ENCODE assay signal across 15 cellular contexts in the genomic region with DNA sequence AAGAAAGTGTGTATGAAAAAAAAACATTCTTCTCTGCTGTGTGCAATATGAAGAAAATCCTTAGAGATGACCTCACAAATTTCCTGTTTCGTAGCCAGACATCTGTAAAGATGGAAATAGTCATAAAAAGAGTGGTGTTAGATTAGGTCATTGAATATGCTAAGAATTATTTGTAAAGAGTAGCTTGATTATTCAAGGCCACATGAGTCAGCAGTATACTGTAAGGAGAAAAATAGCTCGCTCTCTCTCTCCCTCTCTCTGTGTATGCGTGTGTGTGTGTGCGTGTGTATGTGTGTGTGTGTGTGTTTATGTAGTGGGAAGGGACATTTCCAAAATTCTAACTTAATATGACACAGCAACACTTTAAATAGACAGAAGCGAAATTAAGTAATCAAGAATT.
DNase-seq lines count a peak whose midpoint lies in the region; ATAC-seq and TF ChIP-seq lines count a peak whose summit lies in the region.
"Had no signal": no experiment of that assay in that cellular context is flagged by ENCODE, and none has a peak within 500 bp of the region (broad histone marks: within the 10 kb centered on the region; RNA-seq: fewer than 3 reads in every experiment).

No MANE protein-coding gene starts in this region.

- no peaks in the 10 kb centered on the region for H3K36me3 Mint-ChIP-seq in glutamatergic neuron (ENCODE audit: unreplicated experiment)
- no peaks in the 10 kb centered on the region for H3K36me3 Mint-ChIP-seq in activated CD4-positive, alpha-beta memory T cell treated with anti-CD3 and anti-CD28 coated beads, Interleukin-2, amount 10 ng/mL, durations not matched to agents 7 days and 5 days (ENCODE audit: low read depth)
- H3K36me3 Mint-ChIP-seq in progenitor cell of endocrine pancreas (ENCODE audit: insufficient read depth), result no peaks in the 10 kb centered on the region
- H3K36me3 Mint-ChIP-seq: naive B cell had no signal

- no peak for TF ChIP-seq CTCF in AG04450 (IDR thresholded peaks at IDR 0.05; ENCODE audit: low read depth, low read length)
- TF ChIP-seq CTCF in IMR-90 (conservative IDR thresholded peaks at IDR 0.05; ENCODE audit: low read depth, low read length), result no peak
- no peak for TF ChIP-seq CTCF in astrocyte of the cerebellum (IDR thresholded peaks at IDR 0.05; ENCODE audit: low read depth, low read length, missing control alignments)
- TF ChIP-seq CTCF in glutamatergic neuron (IDR thresholded peaks at IDR 0.05; ENCODE audit: partially characterized antibody, unreplicated experiment), result no peak
- TF ChIP-seq CTCF in progenitor cell of endocrine pancreas (IDR thresholded peaks at IDR 0.05; ENCODE audit: unreplicated experiment), result no peak

- no peak overlapping the region for H4K91ac ChIP-seq in IMR-90 (ENCODE audit: insufficient read depth, low read depth, low read length)

- H3K27me3 Mint-ChIP-seq in glutamatergic neuron (ENCODE audit: unreplicated experiment), result peaks cover 4% of the 10 kb centered on the region
- H3K27me3 Mint-ChIP-seq in activated CD4-positive, alpha-beta memory T cell treated with anti-CD3 and anti-CD28 coated beads, Interleukin-2, amount 10 ng/mL, durations not matched to agents 7 days and 5 days, result no peaks in the 10 kb centered on the region
- no peaks in the 10 kb centered on the region for H3K27me3 Mint-ChIP-seq in progenitor cell of endocrine pancreas
- H3K27me3 Mint-ChIP-seq: activated CD8-positive, alpha-beta T cell treated with anti-CD3 and anti-CD28 coated beads for 36 hours; naive B cell had no signal

- H3K27ac Mint-ChIP-seq in glutamatergic neuron (ENCODE audit: unreplicated experiment), result no peak overlapping the region
- no peak overlapping the region for H3K27ac Mint-ChIP-seq in activated CD4-positive, alpha-beta memory T cell treated with anti-CD3 and anti-CD28 coated beads, Interleukin-2, amount 10 ng/mL, durations not matched to agents 7 days and 5 days
- no peak overlapping the region for H3K27ac Mint-ChIP-seq in progenitor cell of endocrine pancreas
- H3K27ac Mint-ChIP-seq: activated CD8-positive, alpha-beta T cell treated with anti-CD3 and anti-CD28 coated beads for 36 hours; naive B cell had no signal

- POLR2A ChIA-PET in AG04450 (lab: Yijun Ruan, JAX), result no interaction called here
- POLR2A ChIA-PET in IMR-90 (lab: Charles Lee; ENCODE audit: unreplicated experiment), result interaction anchor here (0.6 kb wide), 1 partner anchor 808 kb away, joined by 3 read pairs; no protein-coding TSS in a partner anchor
- POLR2A ChIA-PET in activated CD4-positive, alpha-beta memory T cell treated with anti-CD3 and anti-CD28 coated beads, Interleukin-2, amount 10 ng/mL, durations not matched to agents 7 days and 5 days (lab: Charles Lee), result no interaction called here

- no peak overlapping the region for H3K4me2 ChIP-seq in IMR-90 (ENCODE audit: low read depth, low read length)
- H3K4me2 ChIP-seq: BLaER1 had no signal

- intact Hi-C loops in IMR-90 (cut with micrococcal nuclease), result no loop called here

- BruUV-seq in IMR-90 (replicated peaks; lab: Mats Ljungman, UMichigan), result no TSS peak

- H2AK5ac ChIP-seq in IMR-90 (ENCODE audit: low read depth, low read length), result no peak overlapping the region

- H3K9me1 ChIP-seq in IMR-90 (ENCODE audit: insufficient read depth, low read length), result no peaks in the 10 kb centered on the region

- H4K8ac ChIP-seq in IMR-90 (ENCODE audit: low read depth in 2 of 2, low read length in 2 of 2), result no peak overlapping the region

- WGBS in IMR-90 (ENCODE audit: extremely low coverage in 2 of 2, insufficient read length in 1 of 2), 2 experiments, result no CpG with 5 or more reads among the region's 5 CpGs

- no peak overlapping the region for H3K4me3 Mint-ChIP-seq in glutamatergic neuron (ENCODE audit: unreplicated experiment)
- H3K4me3 Mint-ChIP-seq in activated CD4-positive, alpha-beta memory T cell treated with anti-CD3 and anti-CD28 coated beads, Interleukin-2, amount 10 ng/mL, durations not matched to agents 7 days and 5 days, result no peak overlapping the region
- no peak overlapping the region for H3K4me3 Mint-ChIP-seq in progenitor cell of endocrine pancreas (ENCODE audit: low read depth)
- H3K4me3 Mint-ChIP-seq: activated CD8-positive, alpha-beta T cell treated with anti-CD3 and anti-CD28 coated beads for 36 hours; naive B cell had no signal

- no peak for TF ChIP-seq RAD21 in IMR-90 (IDR thresholded peaks at IDR 0.05; ENCODE audit: low read length)

- H3K4me3 ChIP-seq in AG04450 (ENCODE audit: low read depth, low read length) (no peak overlapping the region), IMR-90 (ENCODE audit: insufficient read depth, low read depth, low read length) (no peak overlapping the region), astrocyte of the cerebellum (ENCODE audit: low read depth, low read length) (no peak overlapping the region)
- H3K4me3 ChIP-seq: BLaER1, dorsolateral prefrontal cortex had no signal

- ATAC-seq in IMR-90 (ENCODE audit: low read depth), result peak; percentile 95
- ATAC-seq: activated CD8-positive, alpha-beta T cell treated with anti-CD3 and anti-CD28 coated beads for 36 hours had no signal

- no peaks in the 10 kb centered on the region for H3K4me1 ChIP-seq in IMR-90 (ENCODE audit: control insufficient read depth, insufficient read depth, low read length)

- H3K56ac ChIP-seq in IMR-90 (ENCODE audit: extremely low read depth, insufficient read depth, low read length), result no peak overlapping the region

- no peak overlapping the region for H3K14ac ChIP-seq in IMR-90 (replicated peaks; ENCODE audit: low read depth, low read length)

- no peaks in the 10 kb centered on the region for H4K20me1 ChIP-seq in IMR-90 (ENCODE audit: insufficient read depth, low read length)
- H4K20me1 ChIP-seq: BLaER1 had no signal

- CTCF ChIA-PET in AG04450 (lab: Charles Lee), result no interaction called here
- CTCF ChIA-PET in IMR-90 (lab: Yijun Ruan, JAX), result no interaction called here
- CTCF ChIA-PET in activated CD4-positive, alpha-beta memory T cell treated with anti-CD3 and anti-CD28 coated beads, Interleukin-2, amount 10 ng/mL, durations not matched to agents 7 days and 5 days (lab: Charles Lee), result no interaction called here

- no peak overlapping the region for H2BK20ac ChIP-seq in IMR-90 (ENCODE audit: low read depth, low read length)

- no peak overlapping the region for H3K4ac ChIP-seq in IMR-90 (ENCODE audit: low read depth, low read length)

- no peak overlapping the region for H2BK15ac ChIP-seq in IMR-90 (ENCODE audit: low read depth, low read length)

- H3K79me1 ChIP-seq in IMR-90 (ENCODE audit: low read depth in 1 of 2, low read length in 2 of 2), result no peaks in the 10 kb centered on the region

- H3K9me3 Mint-ChIP-seq in glutamatergic neuron (ENCODE audit: unreplicated experiment) (peaks cover 2% of the 10 kb centered on the region), progenitor cell of endocrine pancreas (ENCODE audit: low read depth) (no peaks in the 10 kb centered on the region)
- no peaks in the 10 kb centered on the region for H3K9me3 Mint-ChIP-seq in activated CD4-positive, alpha-beta memory T cell treated with anti-CD3 and anti-CD28 coated beads, Interleukin-2, amount 10 ng/mL, durations not matched to agents 7 days and 5 days
- H3K9me3 Mint-ChIP-seq: activated CD8-positive, alpha-beta T cell treated with anti-CD3 and anti-CD28 coated beads for 36 hours had no signal

- no peak overlapping the region for H2AK9ac ChIP-seq in IMR-90 (replicated peaks; ENCODE audit: low read depth, low read length, poor library complexity)

- H3K18ac ChIP-seq in IMR-90 (ENCODE audit: low read depth, low read length), result no peak overlapping the region

- H2AFZ ChIP-seq in IMR-90 (replicated peaks; ENCODE audit: low read length, poor library complexity), result no peak overlapping the region

- H3K23ac ChIP-seq in IMR-90 (ENCODE audit: low read depth, low read length), result no peak overlapping the region

- in situ Hi-C loops in IMR-90 (cut with MboI; ENCODE audit: low sequenced_read_pairs), result no loop called here
- in situ Hi-C loops in astrocyte of the cerebellum (cut with HindIII; ENCODE audit: low sequenced_read_pairs), result no loop called here

- no peaks in the 10 kb centered on the region for H3K27me3 ChIP-seq in AG04450 (ENCODE audit: control insufficient read depth, insufficient read depth, low read length)
- H3K27me3 ChIP-seq in IMR-90 (ENCODE audit: control insufficient read depth, insufficient read depth, low read length), result no peaks in the 10 kb centered on the region
- H3K27me3 ChIP-seq: BLaER1, dorsolateral prefrontal cortex had no signal

- no peak overlapping the region for H2BK120ac ChIP-seq in IMR-90 (ENCODE audit: low read depth, low read length)

- no peak overlapping the region for H3K27ac ChIP-seq in AG04450 (ENCODE audit: low read depth, low read length)
- no peak overlapping the region for H3K27ac ChIP-seq in IMR-90 (ENCODE audit: insufficient read depth, low read length)
- H3K27ac ChIP-seq: BLaER1, dorsolateral prefrontal cortex had no signal

- dilution Hi-C loops in IMR-90 (cut with HindIII; ENCODE audit: low sequenced_read_pairs, unreplicated experiment), result no loop called here

- TF ChIP-seq POLR2A in IMR-90 (IDR thresholded peaks at IDR 0.05; ENCODE audit: low read depth, low read length), result no peak

- H4K5ac ChIP-seq in IMR-90 (ENCODE audit: low read depth, low read length), result no peak overlapping the region

- DNase-seq in AG04450 (ENCODE audit: low read depth, low spot score), result peak; percentile 11
- peak; percentile 81 for DNase-seq in IMR-90
- DNase-seq in astrocyte of the cerebellum (ENCODE audit: low read depth), result peak; percentile 61
- DNase-seq in glutamatergic neuron, result peak; percentile 47
- DNase-seq in NOMO-1 (lab: John Stamatoyannopoulos, UW; ENCODE audit: unreplicated experiment in 2 of 2), result no peak
- no peak for DNase-seq in activated CD4-positive, alpha-beta memory T cell treated with anti-CD3 and anti-CD28 coated beads, Interleukin-2, amount 10 ng/mL, durations not matched to agents 7 days and 5 days
- DNase-seq in progenitor cell of endocrine pancreas (ENCODE audit: low spot score, unreplicated experiment), result no peak
- DNase-seq in inferior parietal cortex (ENCODE audit: extremely low spot score), result no peak
- DNase-seq: activated CD8-positive, alpha-beta T cell treated with anti-CD3 and anti-CD28 coated beads for 36 hours; activated naive CD4-positive, alpha-beta T cell treated with anti-CD3 and anti-CD28 coated beads, Interleukin-2, amount 50 U/mL, for 16 hours; dorsolateral prefrontal cortex; GF-D8; naive B cell; NCI-H1436 had no signal

- H3K36me3 ChIP-seq in IMR-90 (ENCODE audit: control insufficient read depth, insufficient read depth, low read length), result no peaks in the 10 kb centered on the region
- H3K36me3 ChIP-seq: BLaER1 had no signal

- H3K4me1 Mint-ChIP-seq in glutamatergic neuron (ENCODE audit: low read depth, unreplicated experiment) (peaks cover 3% of the 10 kb centered on the region), progenitor cell of endocrine pancreas (ENCODE audit: low read depth) (no peaks in the 10 kb centered on the region)
- peaks cover 6% of the 10 kb centered on the region for H3K4me1 Mint-ChIP-seq in activated CD4-positive, alpha-beta memory T cell treated with anti-CD3 and anti-CD28 coated beads, Interleukin-2, amount 10 ng/mL, durations not matched to agents 7 days and 5 days

- no peaks in the 10 kb centered on the region for H3K9me3 ChIP-seq in AG04450 (ENCODE audit: control insufficient read depth, insufficient read depth, low read length)
- H3K9me3 ChIP-seq in IMR-90 (ENCODE audit: control insufficient read depth, insufficient read depth, low read length), result no peaks in the 10 kb centered on the region
- H3K9me3 ChIP-seq: BLaER1 had no signal

- H2BK5ac ChIP-seq in IMR-90 (ENCODE audit: low read depth, low read length, poor library complexity, severe bottlenecking), result peak overlapping the region; percentile 33

- no peak overlapping the region for H3K9ac ChIP-seq in IMR-90 (ENCODE audit: low read depth, low read length)
- H3K9ac ChIP-seq: BLaER1 had no signal

Comparison
In these comparisons a context has a peak if more than half of its experiments do, and no peak if none do; other contexts are left out.
1. DNase-seq: peak in AG04450 (single experiment), IMR-90 (single experiment), astrocyte of the cerebellum (single experiment) and glutamatergic neuron (single experiment); none in NOMO-1 (0 of 2), activated CD4-positive, alpha-beta memory T cell treated with anti-CD3 and anti-CD28 coated beads, Interleukin-2, amount 10 ng/mL, durations not matched to agents 7 days and 5 days (single experiment), progenitor cell of endocrine pancreas (single experiment) and inferior parietal cortex (single experiment).